Comparison of ENCODE assay signal across 1 cellular context in genomic region chr17:68606451-68607307, GRCh38.
TF ChIP-seq lines count a peak whose summit lies in the region.

No MANE protein-coding gene starts in this region.

TF ChIP-seq in HepG2, 621 proteins besides CTCF, POLR2A, EP300 and RAD21 (continued from another document and continues in another):
- TF ChIP-seq NR2F1 (CRISPR knock-in tag; IDR thresholded peaks at IDR 0.05), result peak; percentile 87 to 88
- TF ChIP-seq NR2F2 (IDR thresholded peaks at IDR 0.05; ENCODE audit: borderline replicate concordance, low read depth), result peak; percentile 83
- TF ChIP-seq IKZF4 (CRISPR knock-in tag; IDR thresholded peaks at IDR 0.05; ENCODE audit: borderline replicate concordance, low read depth, not compliant biosample characterization), result no peak
- no peak for TF ChIP-seq ZNF382 (CRISPR knock-in tag; IDR thresholded peaks at IDR 0.05; ENCODE audit: borderline replicate concordance)
- TF ChIP-seq ZNF142 (CRISPR knock-in tag; IDR thresholded peaks at IDR 0.05), result no peak
- no peak for TF ChIP-seq HNRNPLL (IDR thresholded peaks at IDR 0.05; ENCODE audit: low read depth, low read length, poor library complexity, severe bottlenecking)
- TF ChIP-seq CENPX (CRISPR knock-in tag; IDR thresholded peaks at IDR 0.05), result no peak
- peak; percentile 2; the same call in 1 of the 2 replicates for TF ChIP-seq MIER3 (CRISPR knock-in tag; IDR thresholded peaks at IDR 0.05; ENCODE audit: borderline replicate concordance)
- TF ChIP-seq ISL2 (CRISPR knock-in tag; IDR thresholded peaks at IDR 0.05), result peak; percentile 57; the same call in 1 of the 2 replicates
- peak; percentile 76 for TF ChIP-seq MEIS2 (CRISPR knock-in tag; IDR thresholded peaks at IDR 0.05)
- TF ChIP-seq CSRNP2 (CRISPR knock-in tag; conservative IDR thresholded peaks at IDR 0.05; ENCODE audit: low read depth), result no peak
- TF ChIP-seq TARDBP (CRISPR knock-in tag; IDR thresholded peaks at IDR 0.05), result peak; percentile 19; the same call in 1 of the 2 replicates
- TF ChIP-seq ZNF777 (CRISPR knock-in tag; IDR thresholded peaks at IDR 0.05), result no peak
- TF ChIP-seq GATA4 (IDR thresholded peaks at IDR 0.05; ENCODE audit: borderline replicate concordance, low read depth), result 0 out of 2 replicates have a peak, but pooled peaks have one; percentile 22
- TF ChIP-seq HOXA3 (CRISPR knock-in tag; IDR thresholded peaks at IDR 0.05), result peak; percentile 50; the same call in 1 of the 2 replicates
- no peak for TF ChIP-seq GTF3A (CRISPR knock-in tag; conservative IDR thresholded peaks at IDR 0.05)
- TF ChIP-seq, protein P1, sequence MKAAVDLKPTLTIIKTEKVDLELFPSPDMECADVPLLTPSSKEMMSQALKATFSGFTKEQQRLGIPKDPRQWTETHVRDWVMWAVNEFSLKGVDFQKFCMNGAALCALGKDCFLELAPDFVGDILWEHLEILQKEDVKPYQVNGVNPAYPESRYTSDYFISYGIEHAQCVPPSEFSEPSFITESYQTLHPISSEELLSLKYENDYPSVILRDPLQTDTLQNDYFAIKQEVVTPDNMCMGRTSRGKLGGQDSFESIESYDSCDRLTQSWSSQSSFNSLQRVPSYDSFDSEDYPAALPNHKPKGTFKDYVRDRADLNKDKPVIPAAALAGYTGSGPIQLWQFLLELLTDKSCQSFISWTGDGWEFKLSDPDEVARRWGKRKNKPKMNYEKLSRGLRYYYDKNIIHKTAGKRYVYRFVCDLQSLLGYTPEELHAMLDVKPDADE (CRISPR knock-in tag; IDR thresholded peaks at IDR 0.05), result no peak
- TF ChIP-seq ZFX (CRISPR knock-in tag; IDR thresholded peaks at IDR 0.05; ENCODE audit: low read depth), result no peak
- peak; percentile 96 for TF ChIP-seq NR2F6 (IDR thresholded peaks at IDR 0.05)
- TF ChIP-seq NR2F6 (CRISPR knock-in tag; IDR thresholded peaks at IDR 0.05), result peak; percentile 97
- TF ChIP-seq ZFP91 (CRISPR knock-in tag; IDR thresholded peaks at IDR 0.05; ENCODE audit: borderline replicate concordance), result 0 out of 2 replicates have a peak, but pooled peaks have one; percentile 29
- TF ChIP-seq ARID5B (CRISPR knock-in tag; IDR thresholded peaks at IDR 0.05), result peak; percentile 82
- peak; percentile 47; the same call in 1 of the 2 replicates for TF ChIP-seq THAP11 (CRISPR knock-in tag; IDR thresholded peaks at IDR 0.05)
- TF ChIP-seq, protein P2, sequence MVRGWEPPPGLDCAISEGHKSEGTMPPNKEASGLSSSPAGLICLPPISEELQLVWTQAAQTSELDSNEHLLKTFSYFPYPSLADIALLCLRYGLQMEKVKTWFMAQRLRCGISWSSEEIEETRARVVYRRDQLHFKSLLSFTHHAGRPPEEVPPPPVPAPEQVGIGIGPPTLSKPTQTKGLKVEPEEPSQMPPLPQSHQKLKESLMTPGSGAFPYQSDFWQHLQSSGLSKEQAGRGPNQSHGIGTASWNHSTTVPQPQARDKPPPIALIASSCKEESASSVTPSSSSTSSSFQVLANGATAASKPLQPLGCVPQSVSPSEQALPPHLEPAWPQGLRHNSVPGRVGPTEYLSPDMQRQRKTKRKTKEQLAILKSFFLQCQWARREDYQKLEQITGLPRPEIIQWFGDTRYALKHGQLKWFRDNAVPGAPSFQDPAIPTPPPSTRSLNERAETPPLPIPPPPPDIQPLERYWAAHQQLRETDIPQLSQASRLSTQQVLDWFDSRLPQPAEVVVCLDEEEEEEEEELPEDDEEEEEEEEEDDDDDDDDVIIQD (CRISPR knock-in tag; IDR thresholded peaks at IDR 0.05; ENCODE audit: low read depth), result peak; percentile 25; the same call in 1 of the 2 replicates
- TF ChIP-seq, protein P3, sequence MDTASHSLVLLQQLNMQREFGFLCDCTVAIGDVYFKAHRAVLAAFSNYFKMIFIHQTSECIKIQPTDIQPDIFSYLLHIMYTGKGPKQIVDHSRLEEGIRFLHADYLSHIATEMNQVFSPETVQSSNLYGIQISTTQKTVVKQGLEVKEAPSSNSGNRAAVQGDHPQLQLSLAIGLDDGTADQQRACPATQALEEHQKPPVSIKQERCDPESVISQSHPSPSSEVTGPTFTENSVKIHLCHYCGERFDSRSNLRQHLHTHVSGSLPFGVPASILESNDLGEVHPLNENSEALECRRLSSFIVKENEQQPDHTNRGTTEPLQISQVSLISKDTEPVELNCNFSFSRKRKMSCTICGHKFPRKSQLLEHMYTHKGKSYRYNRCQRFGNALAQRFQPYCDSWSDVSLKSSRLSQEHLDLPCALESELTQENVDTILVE (CRISPR knock-in tag; IDR thresholded peaks at IDR 0.05), result peak; percentile 46
- TF ChIP-seq ADNP (CRISPR knock-in tag; IDR thresholded peaks at IDR 0.05), result peak; percentile 43; the same call in 1 of the 2 replicates
- TF ChIP-seq MED1 (CRISPR knock-in tag; IDR thresholded peaks at IDR 0.05), result peak; percentile 76
- no peak for TF ChIP-seq XBP1 (CRISPR knock-in tag; IDR thresholded peaks at IDR 0.05)
- no peak for TF ChIP-seq ZNF660 (CRISPR knock-in tag; IDR thresholded peaks at IDR 0.05; ENCODE audit: borderline replicate concordance, low read depth)
- TF ChIP-seq SOX5 (CRISPR knock-in tag; IDR thresholded peaks at IDR 0.05; ENCODE audit: borderline replicate concordance), result peak; percentile 54; the same call in 1 of the 2 replicates
- TF ChIP-seq SALL1 (CRISPR knock-in tag; IDR thresholded peaks at IDR 0.05), result peak; percentile 92
- TF ChIP-seq, protein P4, sequence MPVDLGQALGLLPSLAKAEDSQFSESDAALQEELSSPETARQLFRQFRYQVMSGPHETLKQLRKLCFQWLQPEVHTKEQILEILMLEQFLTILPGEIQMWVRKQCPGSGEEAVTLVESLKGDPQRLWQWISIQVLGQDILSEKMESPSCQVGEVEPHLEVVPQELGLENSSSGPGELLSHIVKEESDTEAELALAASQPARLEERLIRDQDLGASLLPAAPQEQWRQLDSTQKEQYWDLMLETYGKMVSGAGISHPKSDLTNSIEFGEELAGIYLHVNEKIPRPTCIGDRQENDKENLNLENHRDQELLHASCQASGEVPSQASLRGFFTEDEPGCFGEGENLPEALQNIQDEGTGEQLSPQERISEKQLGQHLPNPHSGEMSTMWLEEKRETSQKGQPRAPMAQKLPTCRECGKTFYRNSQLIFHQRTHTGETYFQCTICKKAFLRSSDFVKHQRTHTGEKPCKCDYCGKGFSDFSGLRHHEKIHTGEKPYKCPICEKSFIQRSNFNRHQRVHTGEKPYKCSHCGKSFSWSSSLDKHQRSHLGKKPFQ (CRISPR knock-in tag; IDR thresholded peaks at IDR 0.05; ENCODE audit: insufficient replicate concordance), result peak; percentile 94
- TF ChIP-seq GMEB2 (CRISPR knock-in tag; IDR thresholded peaks at IDR 0.05; ENCODE audit: low read depth), result no peak
- TF ChIP-seq, protein P5, sequence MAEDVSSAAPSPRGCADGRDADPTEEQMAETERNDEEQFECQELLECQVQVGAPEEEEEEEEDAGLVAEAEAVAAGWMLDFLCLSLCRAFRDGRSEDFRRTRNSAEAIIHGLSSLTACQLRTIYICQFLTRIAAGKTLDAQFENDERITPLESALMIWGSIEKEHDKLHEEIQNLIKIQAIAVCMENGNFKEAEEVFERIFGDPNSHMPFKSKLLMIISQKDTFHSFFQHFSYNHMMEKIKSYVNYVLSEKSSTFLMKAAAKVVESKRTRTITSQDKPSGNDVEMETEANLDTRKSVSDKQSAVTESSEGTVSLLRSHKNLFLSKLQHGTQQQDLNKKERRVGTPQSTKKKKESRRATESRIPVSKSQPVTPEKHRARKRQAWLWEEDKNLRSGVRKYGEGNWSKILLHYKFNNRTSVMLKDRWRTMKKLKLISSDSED (CRISPR knock-in tag; IDR thresholded peaks at IDR 0.05), result no peak
- 0 out of 2 replicates have a peak, but pooled peaks have one; percentile 14 for TF ChIP-seq KAT8 (CRISPR knock-in tag; IDR thresholded peaks at IDR 0.05)
- peak; percentile 38; the same call in 1 of the 2 replicates for TF ChIP-seq MIXL1 (CRISPR knock-in tag; IDR thresholded peaks at IDR 0.05)
- peak; percentile 54; the same call in 1 of the 2 replicates for TF ChIP-seq ZBTB20 (CRISPR knock-in tag; IDR thresholded peaks at IDR 0.05; ENCODE audit: borderline replicate concordance, low read depth)
